ENCODE assay signal across 22 cellular contexts in genomic region chr5:64949331-64949730, GRCh38.
"Had no signal": no experiment of that assay in that cellular context is flagged by ENCODE, and none has a peak within 500 bp of the region (broad histone marks: within the 10 kb centered on the region; RNA-seq: fewer than 3 reads in every experiment).

No MANE protein-coding gene starts in this region.

- ATAC-seq: esophagus mucosa; gastrocnemius medialis; left lobe of liver; naive thymus-derived CD4-positive, alpha-beta T cell; sciatic nerve; stimulated activated effector memory CD8-positive, alpha-beta T cell treated with anti-CD3 and anti-CD28 coated beads, Interleukin-12 subunit alpha, Interleukin-12 subunit beta, amount 100 ng/mL, for 72 hours had no signal

- H3K4me2 ChIP-seq: neural progenitor cell had no signal

- H3K36me3 ChIP-seq: colonic mucosa, gastrocnemius medialis, neural progenitor cell, stomach, thyroid gland had no signal

- H3K9me3 ChIP-seq: colonic mucosa, gastrocnemius medialis, stomach, thyroid gland had no signal

- H2AFZ ChIP-seq: neural progenitor cell, parathyroid adenoma had no signal

- H3K79me2 ChIP-seq: parathyroid adenoma had no signal

- DNase-seq: colonic mucosa; effector CD8-positive, alpha-beta T cell; endodermal cell; foreskin fibroblast; gastrocnemius medialis; head of caudate nucleus; mesenchymal stem cell; midbrain; naive thymus-derived CD4-positive, alpha-beta T cell; stimulated activated CD4-positive, alpha-beta T cell treated with anti-CD3 and anti-CD28 coated beads, Interleukin-2, amount 100 ng/mL, for 24 hours; stimulated activated CD4-positive, alpha-beta T cell treated with anti-CD3 and anti-CD28 coated beads, Interleukin-4, amount 100 ng/mL, for 24 hours; stimulated activated naive CD4-positive, alpha-beta T cell treated with Interleukin-2 at 50 U/mL for 16 hours; stomach; thyroid gland had no signal

- H3K4me3 ChIP-seq: colonic mucosa, gastrocnemius medialis, lung, neural progenitor cell, stomach, thyroid gland had no signal

- H3K27me3 ChIP-seq: colonic mucosa, gastrocnemius medialis, neural progenitor cell, stomach, thyroid gland had no signal

- H3K9ac ChIP-seq: neural progenitor cell, parathyroid adenoma had no signal

- H3K4me1 ChIP-seq: colonic mucosa, gastrocnemius medialis, neural progenitor cell, thyroid gland had no signal

- H3K27ac ChIP-seq: colonic mucosa, epithelial cell of prostate, gastrocnemius medialis, neural progenitor cell, parathyroid adenoma, stomach, thyroid gland had no signal
